Comparison of ENCODE assay signal across 12 cellular contexts in the genomic region with DNA sequence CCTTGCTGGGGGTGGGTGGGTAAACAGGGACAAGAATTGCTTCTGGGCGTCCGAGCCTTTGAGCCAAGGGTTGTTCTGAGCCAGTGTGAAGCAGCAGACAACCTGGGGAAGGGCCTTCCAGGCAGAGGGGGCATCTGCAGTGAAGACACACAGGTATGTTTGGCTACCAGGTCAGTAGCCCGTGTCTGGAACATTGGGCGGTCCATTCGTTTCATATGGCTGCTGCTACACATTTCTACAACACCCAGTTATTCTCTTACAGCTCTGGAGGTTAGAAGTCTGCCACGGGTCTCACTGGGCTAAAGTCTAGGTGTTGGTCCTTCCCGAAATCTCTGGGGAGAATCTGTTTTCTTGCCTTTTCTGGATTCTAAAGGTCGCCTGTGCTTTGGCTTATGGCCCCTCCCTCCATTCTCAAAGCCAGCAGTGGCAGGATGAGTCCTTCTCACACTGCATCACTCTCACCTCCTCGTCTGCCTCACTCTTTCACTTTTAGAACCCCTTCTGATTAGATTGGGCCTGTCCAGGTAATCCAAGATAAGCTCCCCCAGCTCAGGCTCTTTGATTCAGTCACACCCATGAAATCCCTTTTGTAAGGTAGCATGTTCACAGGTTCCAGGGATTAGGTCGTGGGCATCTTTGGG.
A peak's percentile ranks its signal among the peaks of the same experiment; 100 is the strongest.
DNase-seq lines count a peak whose midpoint lies in the region; ATAC-seq and TF ChIP-seq lines count a peak whose summit lies in the region.
"Had no signal": no experiment of that assay in that cellular context is flagged by ENCODE, and none has a peak within 500 bp of the region (broad histone marks: within the 10 kb centered on the region; RNA-seq: fewer than 3 reads in every experiment).

No MANE protein-coding gene starts in this region.

- H3K27me3 ChIP-seq in tibial artery: no peaks in the 10 kb centered on the region
- H3K27me3 ChIP-seq: testis had no signal

- peak overlapping the region; percentile 67 to 71 for H3K4me3 Mint-ChIP-seq in activated T-cell treated with anti-CD3 and anti-CD28 coated beads, Interleukin-2, amount 50 U/mL, for 72 hours
- H3K4me3 Mint-ChIP-seq in activated CD4-positive, alpha-beta memory T cell treated with anti-CD3 and anti-CD28 coated beads, Interleukin-2, amount 10 ng/mL, durations not matched to agents 7 days and 5 days: no peak overlapping the region
- no peak overlapping the region for H3K4me3 Mint-ChIP-seq in mesothelial cell of epicardium

- DNase-seq in activated T-cell treated with anti-CD3 and anti-CD28 coated beads, Interleukin-2, amount 50 U/mL, for 72 hours: no peak
- no peak for DNase-seq in activated T-cell treated with anti-CD3 and anti-CD28 coated beads for 4 hours
- no peak for DNase-seq in activated CD4-positive, alpha-beta memory T cell treated with anti-CD3 and anti-CD28 coated beads, Interleukin-2, amount 10 ng/mL, durations not matched to agents 7 days and 5 days
- no peak for DNase-seq in mesothelial cell of epicardium (ENCODE audit: low spot score in 2 of 2, unreplicated experiment in 2 of 2)
- no peak for DNase-seq in tibial artery
- no peak for DNase-seq in iPS-NIHi7 (ENCODE audit: extremely low spot score)
- no peak for DNase-seq in RPMI8226
- DNase-seq: DMS 273 treated with DMSO at 0.1 percent for 48 hours, MM.1S, testis had no signal

- intact Hi-C loops in tibial artery (cut with DNase I; ENCODE audit: low total_unique reads): no loop called here

- H3K27ac Mint-ChIP-seq in activated T-cell treated with anti-CD3 and anti-CD28 coated beads, Interleukin-2, amount 50 U/mL, for 72 hours: peak overlapping the region; percentile 95
- peak overlapping the region; percentile 79 for H3K27ac Mint-ChIP-seq in activated CD4-positive, alpha-beta memory T cell treated with anti-CD3 and anti-CD28 coated beads, Interleukin-2, amount 10 ng/mL, durations not matched to agents 7 days and 5 days
- peak overlapping the region; percentile 40 for H3K27ac Mint-ChIP-seq in mesothelial cell of epicardium

- POLR2A ChIA-PET in activated CD4-positive, alpha-beta memory T cell treated with anti-CD3 and anti-CD28 coated beads, Interleukin-2, amount 10 ng/mL, durations not matched to agents 7 days and 5 days (lab: Charles Lee): interaction anchor here (1.2 kb wide), 1 partner anchor 28 kb away, joined by 5 read pairs; no protein-coding TSS in a partner anchor

- H3K9me3 ChIP-seq in tibial artery: no peaks in the 10 kb centered on the region
- H3K9me3 ChIP-seq: testis had no signal

- peaks cover 96% of the 10 kb centered on the region for H3K4me1 Mint-ChIP-seq in activated T-cell treated with anti-CD3 and anti-CD28 coated beads, Interleukin-2, amount 50 U/mL, for 72 hours (ENCODE audit: low read depth)
- H3K4me1 Mint-ChIP-seq in activated CD4-positive, alpha-beta memory T cell treated with anti-CD3 and anti-CD28 coated beads, Interleukin-2, amount 10 ng/mL, durations not matched to agents 7 days and 5 days: peaks cover 81% of the 10 kb centered on the region
- H3K4me1 Mint-ChIP-seq in mesothelial cell of epicardium: peaks cover 67% of the 10 kb centered on the region

- H3K27me3 Mint-ChIP-seq in activated T-cell treated with anti-CD3 and anti-CD28 coated beads, Interleukin-2, amount 50 U/mL, for 72 hours (ENCODE audit: low read depth): no peaks in the 10 kb centered on the region
- no peaks in the 10 kb centered on the region for H3K27me3 Mint-ChIP-seq in activated CD4-positive, alpha-beta memory T cell treated with anti-CD3 and anti-CD28 coated beads, Interleukin-2, amount 10 ng/mL, durations not matched to agents 7 days and 5 days
- H3K27me3 Mint-ChIP-seq in mesothelial cell of epicardium (ENCODE audit: low read depth): no peaks in the 10 kb centered on the region

- no peak overlapping the region for H3K4me3 ChIP-seq in tibial artery
- H3K4me3 ChIP-seq: testis had no signal

- H3K9me3 Mint-ChIP-seq in activated T-cell treated with anti-CD3 and anti-CD28 coated beads, Interleukin-2, amount 50 U/mL, for 72 hours: no peaks in the 10 kb centered on the region
- H3K9me3 Mint-ChIP-seq in activated CD4-positive, alpha-beta memory T cell treated with anti-CD3 and anti-CD28 coated beads, Interleukin-2, amount 10 ng/mL, durations not matched to agents 7 days and 5 days: no peaks in the 10 kb centered on the region
- no peaks in the 10 kb centered on the region for H3K9me3 Mint-ChIP-seq in mesothelial cell of epicardium

- ATAC-seq in activated T-cell treated with anti-CD3 and anti-CD28 coated beads, Interleukin-2, amount 50 U/mL, for 72 hours (replicated peaks in 1 of 2): peak in 1 of 2 donors; percentile 25
- ATAC-seq in HG03521 (IDR thresholded peaks at IDR 0.05; ENCODE audit: unreplicated experiment): no peak
- ATAC-seq: HCT116 had no signal

- peak overlapping the region; percentile 61 to 82 for H3K27ac ChIP-seq in tibial artery

- TF ChIP-seq CTCF in mesothelial cell of epicardium (IDR thresholded peaks at IDR 0.05; ENCODE audit: unreplicated experiment) (no peak), tibial artery (IDR thresholded peaks at IDR 0.05) (no peak)

- H3K36me3 Mint-ChIP-seq in activated T-cell treated with anti-CD3 and anti-CD28 coated beads, Interleukin-2, amount 50 U/mL, for 72 hours (ENCODE audit: insufficient read depth in 2 of 2): peaks cover 3 to 6% of the 10 kb centered on the region in 2 donors
- H3K36me3 Mint-ChIP-seq in activated CD4-positive, alpha-beta memory T cell treated with anti-CD3 and anti-CD28 coated beads, Interleukin-2, amount 10 ng/mL, durations not matched to agents 7 days and 5 days (ENCODE audit: low read depth): peaks cover 41% of the 10 kb centered on the region
- peaks cover 9% of the 10 kb centered on the region for H3K36me3 Mint-ChIP-seq in mesothelial cell of epicardium

- peaks cover 0 to 10% (median 0%) of the 10 kb centered on the region in 3 donors for H3K36me3 ChIP-seq in tibial artery

- H3K4me1 ChIP-seq in tibial artery: peaks cover 11 to 56% (median 32%) of the 10 kb centered on the region in 4 donors

- CTCF ChIA-PET in activated CD4-positive, alpha-beta memory T cell treated with anti-CD3 and anti-CD28 coated beads, Interleukin-2, amount 10 ng/mL, durations not matched to agents 7 days and 5 days (lab: Charles Lee): no interaction called here

Comparison
In these comparisons a context has a peak if more than half of its experiments do, and no peak if none do; other contexts are left out.
1. H3K27ac Mint-ChIP-seq: peak in every context shown above with its lines; median percentile 95 in activated T-cell treated with anti-CD3 and anti-CD28 coated beads, Interleukin-2, amount 50 U/mL, for 72 hours; 79 in activated CD4-positive, alpha-beta memory T cell treated with anti-CD3 and anti-CD28 coated beads, Interleukin-2, amount 10 ng/mL, durations not matched to agents 7 days and 5 days; 40 in mesothelial cell of epicardium.
2. H3K4me3 Mint-ChIP-seq: peak in activated T-cell treated with anti-CD3 and anti-CD28 coated beads, Interleukin-2, amount 50 U/mL, for 72 hours (2 of 2); none in activated CD4-positive, alpha-beta memory T cell treated with anti-CD3 and anti-CD28 coated beads, Interleukin-2, amount 10 ng/mL, durations not matched to agents 7 days and 5 days (single experiment) and mesothelial cell of epicardium (single experiment).